In the genomic region with DNA sequence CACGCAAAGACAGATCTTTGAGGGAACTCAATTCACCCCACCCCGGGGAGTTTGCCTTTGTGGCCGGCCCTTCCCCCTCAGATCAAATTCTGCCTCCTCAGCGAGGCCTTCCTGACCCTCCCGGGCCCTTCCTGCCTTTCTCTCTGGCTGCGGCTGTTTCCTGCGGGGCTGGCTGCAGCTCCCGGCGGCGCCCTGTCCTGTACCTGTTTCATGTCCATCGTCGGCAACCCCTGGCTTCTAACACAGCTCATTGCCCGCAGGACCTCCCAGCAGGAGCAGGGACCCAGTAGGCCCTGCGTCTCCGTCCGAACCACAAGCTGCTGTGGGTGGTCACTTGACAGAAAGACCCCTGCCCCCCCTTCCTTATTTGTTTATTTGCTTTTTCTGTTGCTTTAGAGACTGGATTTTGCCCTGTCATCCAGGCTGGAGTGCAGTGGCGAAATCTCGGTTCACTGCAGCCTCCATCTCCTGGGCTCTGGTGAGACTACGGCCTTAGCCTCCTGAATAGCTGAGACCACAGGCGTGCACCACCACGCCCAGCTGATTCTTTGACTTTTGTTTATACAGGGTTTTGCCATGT, we compare ENCODE assay signal across 12 cellular contexts. TPM values are rescaled to one million over a fixed set of nuclear protein-coding genes. Genes with fewer than 3 reads are reported as not detected.
DNase-seq lines count a peak whose midpoint lies in the region; ATAC-seq and TF ChIP-seq lines count a peak whose summit lies in the region.
"Had no signal": no experiment of that assay in that cellular context is flagged by ENCODE, and none has a peak within 500 bp of the region (broad histone marks: within the 10 kb centered on the region; RNA-seq: fewer than 3 reads in every experiment).

No MANE protein-coding gene starts in this region.

- no peak for DNase-seq in HFFc6
- DNase-seq in cerebellar cortex (ENCODE audit: low spot score): peak; percentile 50
- no peak for DNase-seq in sigmoid colon
- no peak for DNase-seq in NCI-H2081 (lab: John Stamatoyannopoulos, UW)
- no peak for DNase-seq in AML-193 (lab: John Stamatoyannopoulos, UW)
- DNase-seq: NCI-H2029 treated with DMSO at 0.1 percent for 48 hours had no signal

- no peaks in the 10 kb centered on the region for H3K36me3 Mint-ChIP-seq in HFFc6 (ENCODE audit: low read depth)

- no peak for TF ChIP-seq EP300 in sigmoid colon (IDR thresholded peaks at IDR 0.05)

- peak overlapping the region; percentile 45; the same call in 1 of the 2 replicates for H3K4me3 Mint-ChIP-seq in HFFc6

- H3K4me1 ChIP-seq in iPS-20b (ENCODE audit: insufficient read depth, low read length): peaks cover 15% of the 10 kb centered on the region; the same call in 1 of the 2 replicates
- peaks cover 0 to 11% (median 0%) of the 10 kb centered on the region in 4 donors for H3K4me1 ChIP-seq in sigmoid colon

- H3K4me3 ChIP-seq in iPS-20b (ENCODE audit: low read length): peak overlapping the region; percentile 5; the same call in 1 of the 2 replicates
- H3K4me3 ChIP-seq in sigmoid colon: no peak overlapping the region

- H3K27ac Mint-ChIP-seq in HFFc6: peak overlapping the region; percentile 30; the same call in 1 of the 2 replicates

- H3K27me3 ChIP-seq in iPS-20b (ENCODE audit: insufficient read depth, low read length) (no peaks in the 10 kb centered on the region), sigmoid colon (no peaks in the 10 kb centered on the region)

- H3K27me3 Mint-ChIP-seq in HFFc6 (ENCODE audit: insufficient read depth): no peaks in the 10 kb centered on the region

- no peaks in the 10 kb centered on the region for H3K36me3 ChIP-seq in iPS-20b (ENCODE audit: insufficient read depth, low read depth, low read length)
- no peaks in the 10 kb centered on the region for H3K36me3 ChIP-seq in sigmoid colon

- ATAC-seq in GM21423 (IDR thresholded peaks at IDR 0.05; ENCODE audit: unreplicated experiment): no peak
- ATAC-seq in GM18861 (IDR thresholded peaks at IDR 0.05; ENCODE audit: unreplicated experiment): no peak

- H3K4me1 Mint-ChIP-seq in HFFc6 (ENCODE audit: low read depth): peaks cover 12% of the 10 kb centered on the region

- TF ChIP-seq CTCF in HFFc6 (IDR thresholded peaks at IDR 0.05) (no peak), sigmoid colon (IDR thresholded peaks at IDR 0.05) (no peak)

- peak overlapping the region; percentile 67; the same call in 1 of the 2 replicates for H3K9ac ChIP-seq in iPS-20b (ENCODE audit: low read depth, low read length)

- H3K27ac ChIP-seq in iPS-20b (ENCODE audit: low read length): peak overlapping the region; percentile 65
- peak overlapping the region; percentile 35 to 55 (median 42) for H3K27ac ChIP-seq in sigmoid colon
- H3K27ac ChIP-seq: HL-60 had no signal

- intact Hi-C loops in sigmoid colon (cut with DNase I): no loop called here

- H3K9me3 ChIP-seq in iPS-20b (ENCODE audit: insufficient read depth, low read depth, low read length): no peaks in the 10 kb centered on the region
- H3K9me3 ChIP-seq in sigmoid colon: no peaks in the 10 kb centered on the region

- WGBS in sigmoid colon, 2 donors: 53 to 71% methylated on average over 21 of the region's 21 CpGs

- H3K9me3 Mint-ChIP-seq in HFFc6: no peaks in the 10 kb centered on the region

- TF ChIP-seq POLR2A in sigmoid colon (IDR thresholded peaks at IDR 0.05): no peak

RNA-seq across cellular contexts. Expression of a gene that starts 7.7 kb away (rescaled TPM):
- 100 to 1,000 TPM; 307 to 421 (median 380) TPM for total RNA-seq in HFFc6 (2021; fragmentation: NEBNext Ultra II Directional; extraction: Animal tissue kit (Norgen Biotek cat#: 25700))
- total RNA-seq in sigmoid colon: 10 to 100 TPM; 53.8 to 94.5 (median 71.7) TPM
- polyA plus RNA-seq in sigmoid colon: 100 to 1,000 TPM in 2 of 3 donors, 10 to 100 TPM in 1; 78.7 to 154 (median 101) TPM

RNA-seq across cellular contexts. Expression of a gene that starts 32.2 kb away (rescaled TPM):
- total RNA-seq in HFFc6 (2021; fragmentation: NEBNext Ultra II Directional; extraction: Animal tissue kit (Norgen Biotek cat#: 25700)): under 1 TPM in 1 of 6 experiments, not detected in 5; 0.09 TPM
- not detected for total RNA-seq in sigmoid colon
- polyA plus RNA-seq in sigmoid colon: under 1 TPM in 1 of 3 donors, not detected in 2; 0.07 TPM

RNA-seq across cellular contexts. Expression of a gene that starts 38.1 kb away (rescaled TPM):
- total RNA-seq in HFFc6 (2021; fragmentation: NEBNext Ultra II Directional; extraction: Animal tissue kit (Norgen Biotek cat#: 25700)): not detected
- 1 to 10 TPM in 1 of 4 donors, under 1 TPM in 1, not detected in 2; 0.36 to 1.1 TPM for total RNA-seq in sigmoid colon
- polyA plus RNA-seq in sigmoid colon: under 1 TPM in 1 of 3 donors, not detected in 2; 0.03 TPM
- total RNA-seq: H4, SK-MEL-5 had no signal

RNA-seq across cellular contexts. Expression of a gene that starts 38.7 kb away (rescaled TPM):
- under 1 TPM in 2 of 6 experiments, not detected in 4; 0.05 to 0.07 TPM for total RNA-seq in HFFc6 (2021; fragmentation: NEBNext Ultra II Directional; extraction: Animal tissue kit (Norgen Biotek cat#: 25700))
- total RNA-seq in sigmoid colon: under 1 TPM in 1 of 4 donors, not detected in 3; 0.36 TPM
- 100 to 1,000 TPM; 266 to 456 (median 311) TPM for polyA plus RNA-seq in sigmoid colon
- total RNA-seq: H4, SK-MEL-5 had no signal

RNA-seq across cellular contexts. Expression of a gene that starts 51.2 kb away (rescaled TPM):
- total RNA-seq in HFFc6 (2021; fragmentation: NEBNext Ultra II Directional; extraction: Animal tissue kit (Norgen Biotek cat#: 25700)): not detected
- total RNA-seq in sigmoid colon: not detected
- not detected for polyA plus RNA-seq in sigmoid colon
- total RNA-seq: SK-MEL-5 had no signal
